9 cellular contexts compared by ENCODE assay signal in genomic region chr9:7570107-7570720, GRCh38.
DNase-seq lines count a peak whose midpoint lies in the region; ATAC-seq, FAIRE-seq and TF ChIP-seq lines count a peak whose summit lies in the region.
"Had no signal": no experiment of that assay in that cellular context is flagged by ENCODE, and none has a peak within 500 bp of the region (broad histone marks: within the 10 kb centered on the region; RNA-seq: fewer than 3 reads in every experiment).

No MANE protein-coding gene starts in this region.

- no peaks in the 10 kb centered on the region for H3K36me3 ChIP-seq in BE2C
- no peaks in the 10 kb centered on the region for H3K36me3 ChIP-seq in endothelial cell of umbilical vein (ENCODE audit: control insufficient read depth in 2 of 2, extremely low read depth in 1 of 2, insufficient read depth in 2 of 2, low read length in 2 of 2)

- H3K36me3 Mint-ChIP-seq in activated CD8-positive, alpha-beta T cell treated with anti-CD3 and anti-CD28 coated beads for 36 hours (ENCODE audit: low read depth) = no peaks in the 10 kb centered on the region
- H3K36me3 Mint-ChIP-seq in neural crest cell (ENCODE audit: low read depth) = no peaks in the 10 kb centered on the region

- intact Hi-C loops in activated CD8-positive, alpha-beta T cell treated with anti-CD3 and anti-CD28 coated beads for 36 hours (cut with micrococcal nuclease) = no loop called here
- intact Hi-C loops in endothelial cell of umbilical vein (cut with micrococcal nuclease) = loop anchor here (1.0 to 5.0 kb wide), 7 partner anchors 88 to 1783 kb away; partner anchors contain the start of gene DMAC1

- H3K4me3 ChIP-seq in BE2C (ENCODE audit: low read depth, low read length) (no peak overlapping the region), endothelial cell of umbilical vein (replicated peaks in 1 of 3; ENCODE audit: insufficient read depth in 1 of 3, low read depth in 1 of 3, low read length in 3 of 3) (no peak overlapping the region)
- H3K4me3 ChIP-seq: SK-N-MC had no signal

- H3K4me1 ChIP-seq in BE2C (no peaks in the 10 kb centered on the region), endothelial cell of umbilical vein (ENCODE audit: control insufficient read depth, extremely low read depth, insufficient read depth, low read length) (no peaks in the 10 kb centered on the region)

- no peak overlapping the region for H3K27ac ChIP-seq in endothelial cell of umbilical vein (ENCODE audit: insufficient read depth, low read depth, low read length)
- H3K27ac ChIP-seq: SK-N-MC had no signal

- DNase-seq in BE2C = peak; percentile 65
- DNase-seq in NCI-H345 treated with DMSO at 0.1 percent for 48 hours (lab: John Stamatoyannopoulos, UW; ENCODE audit: unreplicated experiment) = peak; percentile 48
- peak; percentile 82 for DNase-seq in activated CD8-positive, alpha-beta T cell treated with anti-CD3 and anti-CD28 coated beads for 36 hours
- peak; percentile 58 for DNase-seq in endothelial cell of umbilical vein (ENCODE audit: low read depth, low spot score)
- peak; percentile 59 for DNase-seq in neural crest cell (ENCODE audit: low read depth, low spot score)
- peak; percentile 25 for DNase-seq in stromal cell of bone marrow (ENCODE audit: low read depth)

- H3K27me3 ChIP-seq in BE2C (no peaks in the 10 kb centered on the region), endothelial cell of umbilical vein (ENCODE audit: control insufficient read depth in 2 of 2, insufficient read depth in 2 of 2, low read length in 2 of 2) (no peaks in the 10 kb centered on the region)

- no peaks in the 10 kb centered on the region for H3K79me2 ChIP-seq in endothelial cell of umbilical vein (ENCODE audit: control insufficient read depth, insufficient read depth, low read length)

- no peak overlapping the region for H2AFZ ChIP-seq in endothelial cell of umbilical vein (ENCODE audit: low read depth, low read length)

- peak; percentile 96 for TF ChIP-seq CTCF in BE2C (IDR thresholded peaks at IDR 0.05; ENCODE audit: low read depth, low read length)
- TF ChIP-seq CTCF in activated CD8-positive, alpha-beta T cell treated with anti-CD3 and anti-CD28 coated beads for 36 hours (IDR thresholded peaks at IDR 0.05) = peak; percentile 81
- peak; percentile 79 for TF ChIP-seq CTCF in endothelial cell of umbilical vein (IDR thresholded peaks at IDR 0.05; ENCODE audit: extremely low read depth in 1 of 2, insufficient read depth in 1 of 2, low read depth in 1 of 2, low read length in 2 of 2)
- peak; percentile 89 for TF ChIP-seq CTCF in neural crest cell (conservative IDR thresholded peaks at IDR 0.05)

- H3K4me2 ChIP-seq in endothelial cell of umbilical vein (ENCODE audit: insufficient read depth, low read length) = no peak overlapping the region

- dilution Hi-C loops in endothelial cell of umbilical vein (cut with MboI; ENCODE audit: extremely low pct_ligation_motif_present, low sequenced_read_pairs) = no loop called here

- POLR2A ChIA-PET in activated CD8-positive, alpha-beta T cell treated with anti-CD3 and anti-CD28 coated beads for 36 hours (lab: Charles Lee) = no interaction called here
- POLR2A ChIA-PET in endothelial cell of umbilical vein (lab: Charles Lee) = no interaction called here

- peak; percentile 88 for FAIRE-seq in endothelial cell of umbilical vein (lab: Jason Lieb, UNC)

- ATAC-seq in GM18858 (IDR thresholded peaks at IDR 0.05; ENCODE audit: unreplicated experiment) (peak; percentile 98), HG03103 (IDR thresholded peaks at IDR 0.05; ENCODE audit: low read depth, unreplicated experiment) (peak; percentile 90)
- ATAC-seq in activated CD8-positive, alpha-beta T cell treated with anti-CD3 and anti-CD28 coated beads for 36 hours = peak; percentile 74

- no TSS peak for BruUV-seq in endothelial cell of umbilical vein (replicated peaks; lab: Mats Ljungman, UMichigan)

- H3K9me3 Mint-ChIP-seq in activated CD8-positive, alpha-beta T cell treated with anti-CD3 and anti-CD28 coated beads for 36 hours = no peaks in the 10 kb centered on the region
- H3K9me3 Mint-ChIP-seq in neural crest cell = no peaks in the 10 kb centered on the region

- CTCF ChIA-PET in activated CD8-positive, alpha-beta T cell treated with anti-CD3 and anti-CD28 coated beads for 36 hours (lab: Charles Lee) = interaction anchor here (0.8 to 2.5 kb wide), 10 partner anchors 11 to 527 kb away, joined by 3 to 10 read pairs (median 4); no protein-coding TSS in a partner anchor
- CTCF ChIA-PET in endothelial cell of umbilical vein (lab: Charles Lee) = interaction anchor here (0.9 to 2.5 kb wide), 9 partner anchors 88 to 1789 kb away, joined by 3 to 40 read pairs (median 3); no protein-coding TSS in a partner anchor

- no peaks in the 10 kb centered on the region for H3K4me1 Mint-ChIP-seq in activated CD8-positive, alpha-beta T cell treated with anti-CD3 and anti-CD28 coated beads for 36 hours (ENCODE audit: low read depth)
- H3K4me1 Mint-ChIP-seq in neural crest cell = no peaks in the 10 kb centered on the region

- no peaks in the 10 kb centered on the region for H3K9me1 ChIP-seq in endothelial cell of umbilical vein (replicated peaks; ENCODE audit: control insufficient read depth, extremely low read depth, insufficient read depth, low read length)

- no peaks in the 10 kb centered on the region for H3K9me3 ChIP-seq in BE2C
- no peaks in the 10 kb centered on the region for H3K9me3 ChIP-seq in endothelial cell of umbilical vein (replicated peaks; ENCODE audit: control insufficient read depth, insufficient read depth, low read length)

- no peak for TF ChIP-seq POLR2A in endothelial cell of umbilical vein (IDR thresholded peaks at IDR 0.05; ENCODE audit: low read depth, low read length)

- H3K27me3 Mint-ChIP-seq in activated CD8-positive, alpha-beta T cell treated with anti-CD3 and anti-CD28 coated beads for 36 hours = no peaks in the 10 kb centered on the region
- no peaks in the 10 kb centered on the region for H3K27me3 Mint-ChIP-seq in neural crest cell (ENCODE audit: low read depth)

- no peak overlapping the region for H3K4me3 Mint-ChIP-seq in activated CD8-positive, alpha-beta T cell treated with anti-CD3 and anti-CD28 coated beads for 36 hours
- H3K4me3 Mint-ChIP-seq in neural crest cell = no peak overlapping the region

- H4K20me1 ChIP-seq in endothelial cell of umbilical vein (replicated peaks; ENCODE audit: control insufficient read depth, extremely low read depth, insufficient read depth, low read length) = no peaks in the 10 kb centered on the region

- no peak overlapping the region for H3K9ac ChIP-seq in endothelial cell of umbilical vein (replicated peaks; ENCODE audit: extremely low read depth, insufficient read depth, low read length)

- H3K27ac Mint-ChIP-seq in activated CD8-positive, alpha-beta T cell treated with anti-CD3 and anti-CD28 coated beads for 36 hours = no peak overlapping the region
- H3K27ac Mint-ChIP-seq in neural crest cell (ENCODE audit: unreplicated experiment) = no peak overlapping the region

TF ChIP-seq in endothelial cell of umbilical vein, 7 proteins besides CTCF, POLR2A, EP300 and RAD21:
- TF ChIP-seq POLR2AphosphoS5 (IDR thresholded peaks at IDR 0.05; ENCODE audit: insufficient read depth, low read depth, low read length) (no peak), MYC (IDR thresholded peaks at IDR 0.05; ENCODE audit: low read depth, low read length) (no peak), JUN (IDR thresholded peaks at IDR 0.05; ENCODE audit: borderline replicate concordance, insufficient read depth, insufficient read length, low read depth) (no peak), EZH2 (IDR thresholded peaks at IDR 0.05; ENCODE audit: borderline replicate concordance, low read depth, low read length, severe bottlenecking) (no peak), FOS (IDR thresholded peaks at IDR 0.05; ENCODE audit: borderline replicate concordance, insufficient read depth, low read length) (no peak), GATA2 (IDR thresholded peaks at IDR 0.05; ENCODE audit: insufficient read depth, insufficient read length, low read depth, low read length) (no peak), MAX (IDR thresholded peaks at IDR 0.05; ENCODE audit: insufficient read depth, insufficient read length) (no peak)

Comparison
In these comparisons a context has a peak if more than half of its experiments do, and no peak if none do; other contexts are left out.
1. DNase-seq: peak in every context shown above with its lines; median percentile 82 in activated CD8-positive, alpha-beta T cell treated with anti-CD3 and anti-CD28 coated beads for 36 hours; 65 in BE2C; 59 in neural crest cell; 58 in endothelial cell of umbilical vein; 48 in NCI-H345 treated with DMSO at 0.1 percent for 48 hours; 25 in stromal cell of bone marrow.